1 cellular context compared by ENCODE assay signal in genomic region chr20:13089950-13090469, GRCh38.
TF ChIP-seq lines count a peak whose summit lies in the region.

No MANE protein-coding gene starts in this region.

TF ChIP-seq in HepG2, 621 proteins besides CTCF, POLR2A, EP300 and RAD21 (continued from another document and continues in another):
- TF ChIP-seq ZNF574 (CRISPR knock-in tag; IDR thresholded peaks at IDR 0.05) (peak; percentile 26; the same call in 1 of the 2 replicates), LCORL (IDR thresholded peaks at IDR 0.05) (no peak), LCORL (CRISPR knock-in tag; IDR thresholded peaks at IDR 0.05) (peak; percentile 65; the same call in 1 of the 2 replicates), ZNF710 (CRISPR knock-in tag; IDR thresholded peaks at IDR 0.05; ENCODE audit: borderline replicate concordance) (peak; percentile 68; the same call in 1 of the 2 replicates), GATAD2A (CRISPR knock-in tag; IDR thresholded peaks at IDR 0.05) (peak; percentile 100), SMARCE1 (IDR thresholded peaks at IDR 0.05; ENCODE audit: borderline replicate concordance) (peak; percentile 74; the same call in 1 of the 2 replicates), HNF1A (IDR thresholded peaks at IDR 0.05; ENCODE audit: low read depth) (peak; percentile 84), HNF1A (CRISPR knock-in tag; IDR thresholded peaks at IDR 0.05; ENCODE audit: borderline replicate concordance) (peak; percentile 94; the same call in 1 of the 2 replicates), RFXAP (CRISPR knock-in tag; IDR thresholded peaks at IDR 0.05; ENCODE audit: borderline replicate concordance) (peak; percentile 58; the same call in 1 of the 2 replicates), RERE (CRISPR knock-in tag; IDR thresholded peaks at IDR 0.05; ENCODE audit: low read depth) (peak; percentile 85), XRCC5 (optimal IDR thresholded peaks at IDR 0.05; ENCODE audit: low read length) (no peak), E2F2 (CRISPR knock-in tag; IDR thresholded peaks at IDR 0.05; ENCODE audit: borderline replicate concordance) (no peak), ZNF501 (CRISPR knock-in tag; IDR thresholded peaks at IDR 0.05) (no peak), ZSCAN29 (CRISPR knock-in tag; conservative IDR thresholded peaks at IDR 0.05) (peak; percentile 74; the same call in 1 of the 2 replicates), SAP130 (CRISPR knock-in tag; IDR thresholded peaks at IDR 0.05; ENCODE audit: low read depth) (peak; percentile 80), ATF6 (CRISPR knock-in tag; conservative IDR thresholded peaks at IDR 0.05) (0 out of 2 replicates have a peak, but pooled peaks have one; percentile 86), MED1 (CRISPR knock-in tag; IDR thresholded peaks at IDR 0.05) (peak; percentile 97), KLF15 (CRISPR knock-in tag; IDR thresholded peaks at IDR 0.05; ENCODE audit: borderline replicate concordance) (no peak), SMARCC2 (IDR thresholded peaks at IDR 0.05) (peak; percentile 88; the same call in 1 of the 2 replicates), KAT8 (CRISPR knock-in tag; IDR thresholded peaks at IDR 0.05) (peak; percentile 80), ONECUT2 (CRISPR knock-in tag; IDR thresholded peaks at IDR 0.05) (peak; percentile 73), HNF4A (CRISPR knock-in tag; IDR thresholded peaks at IDR 0.05) (peak; percentile 99), ZNF432 (CRISPR knock-in tag; IDR thresholded peaks at IDR 0.05; ENCODE audit: borderline replicate concordance) (no peak), KLF11 (CRISPR knock-in tag; IDR thresholded peaks at IDR 0.05) (peak; percentile 78; the same call in 1 of the 2 replicates), NCOA2 (CRISPR knock-in tag; IDR thresholded peaks at IDR 0.05) (peak; percentile 99), ESRRA (CRISPR knock-in tag; IDR thresholded peaks at IDR 0.05; ENCODE audit: low read depth) (peak; percentile 72; the same call in 1 of the 2 replicates), POGZ (CRISPR knock-in tag; IDR thresholded peaks at IDR 0.05) (peak; percentile 93), RORA (CRISPR knock-in tag; IDR thresholded peaks at IDR 0.05) (peak; percentile 44; the same call in 1 of the 2 replicates), PPARG (CRISPR knock-in tag; conservative IDR thresholded peaks at IDR 0.05) (peak; percentile 93), ZNF362 (CRISPR knock-in tag; IDR thresholded peaks at IDR 0.05; ENCODE audit: borderline replicate concordance) (peak; percentile 59; the same call in 1 of the 2 replicates), FOXP1 (IDR thresholded peaks at IDR 0.05) (peak; percentile 51; the same call in 1 of the 2 replicates), FOXP1 (CRISPR knock-in tag; IDR thresholded peaks at IDR 0.05) (peak; percentile 96), TEF (CRISPR knock-in tag; IDR thresholded peaks at IDR 0.05) (0 out of 2 replicates have a peak, but pooled peaks have one; percentile 38), TFDP2 (CRISPR knock-in tag; IDR thresholded peaks at IDR 0.05) (peak; percentile 60), CREB3 (CRISPR knock-in tag; IDR thresholded peaks at IDR 0.05) (0 out of 2 replicates have a peak, but pooled peaks have one; percentile 49)
